In the genomic region with DNA sequence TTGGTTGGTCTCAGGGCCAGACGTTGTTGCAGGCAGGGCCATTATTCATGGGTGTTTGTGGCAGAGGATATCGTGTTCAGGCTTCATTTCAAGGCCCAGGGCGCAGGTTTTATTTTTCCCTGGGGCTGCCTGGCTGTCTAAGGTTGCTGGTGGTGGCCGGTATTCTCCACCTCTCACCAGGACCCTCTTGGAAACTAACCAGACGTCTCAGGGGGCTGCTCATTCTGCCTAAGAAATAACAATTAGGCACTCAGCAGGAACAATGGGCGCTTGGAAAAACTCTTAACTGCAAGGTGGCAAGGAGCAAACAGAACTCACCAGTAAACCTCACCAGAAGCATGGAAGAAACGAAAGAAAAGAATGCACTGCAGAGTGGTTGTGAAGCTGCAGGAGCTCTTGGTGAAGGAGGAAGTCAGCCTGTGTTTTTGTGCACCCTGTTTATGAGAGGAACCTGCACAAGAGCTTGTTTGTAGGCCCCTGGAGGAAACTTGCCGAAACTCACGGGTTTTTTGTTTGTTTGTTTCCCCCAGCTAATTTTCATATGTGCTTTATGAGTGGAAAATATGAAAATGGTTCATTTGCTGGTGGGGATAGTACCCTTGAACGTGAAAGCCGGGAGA, we compare ENCODE assay signal across 2 cellular contexts.
TF ChIP-seq lines count a peak whose summit lies in the region.

No MANE protein-coding gene starts in this region.

TF ChIP-seq in HEK293, 187 proteins besides CTCF, POLR2A, EP300 and RAD21:
- no peak for TF ChIP-seq ZNF488 (tag by site-specific recombination; IDR thresholded peaks at IDR 0.05)
- 0 out of 2 replicates have a peak, but pooled peaks have one; percentile 15 for TF ChIP-seq ZIC2 (tag by site-specific recombination; IDR thresholded peaks at IDR 0.05)
- TF ChIP-seq ZNF830 (tag by site-specific recombination; IDR thresholded peaks at IDR 0.05; ENCODE audit: low read depth) = no peak

TF ChIP-seq in H1, 55 proteins besides CTCF, POLR2A, EP300 and RAD21 (continued from another document):
- no peak for TF ChIP-seq CHD7 (IDR thresholded peaks at IDR 0.05; ENCODE audit: insufficient replicate concordance, low read length)
- TF ChIP-seq POU5F1 (IDR thresholded peaks at IDR 0.05; ENCODE audit: low read depth, low read length) = no peak
- TF ChIP-seq, protein P1, sequence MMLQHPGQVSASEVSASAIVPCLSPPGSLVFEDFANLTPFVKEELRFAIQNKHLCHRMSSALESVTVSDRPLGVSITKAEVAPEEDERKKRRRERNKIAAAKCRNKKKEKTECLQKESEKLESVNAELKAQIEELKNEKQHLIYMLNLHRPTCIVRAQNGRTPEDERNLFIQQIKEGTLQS (IDR thresholded peaks at IDR 0.05; ENCODE audit: insufficient read depth, low read depth, low read length) = no peak
- no peak for TF ChIP-seq PHF8 (conservative IDR thresholded peaks at IDR 0.05; ENCODE audit: low read depth, low read length)
- TF ChIP-seq RNF2 (IDR thresholded peaks at IDR 0.05; ENCODE audit: borderline replicate concordance, low read depth, low read length, missing control alignments, poor library complexity, severe bottlenecking) = no peak
- TF ChIP-seq TEAD4 (IDR thresholded peaks at IDR 0.05; ENCODE audit: low read depth, low read length) = no peak
- no peak for TF ChIP-seq CBX5 (IDR thresholded peaks at IDR 0.05; ENCODE audit: low read depth, low read length)
- TF ChIP-seq ZNF274 (IDR thresholded peaks at IDR 0.05; ENCODE audit: borderline replicate concordance, extremely low read depth, low read length) = no peak
- TF ChIP-seq BRCA1 (IDR thresholded peaks at IDR 0.05; ENCODE audit: low read depth, low read length) = no peak
- TF ChIP-seq, protein P2, sequence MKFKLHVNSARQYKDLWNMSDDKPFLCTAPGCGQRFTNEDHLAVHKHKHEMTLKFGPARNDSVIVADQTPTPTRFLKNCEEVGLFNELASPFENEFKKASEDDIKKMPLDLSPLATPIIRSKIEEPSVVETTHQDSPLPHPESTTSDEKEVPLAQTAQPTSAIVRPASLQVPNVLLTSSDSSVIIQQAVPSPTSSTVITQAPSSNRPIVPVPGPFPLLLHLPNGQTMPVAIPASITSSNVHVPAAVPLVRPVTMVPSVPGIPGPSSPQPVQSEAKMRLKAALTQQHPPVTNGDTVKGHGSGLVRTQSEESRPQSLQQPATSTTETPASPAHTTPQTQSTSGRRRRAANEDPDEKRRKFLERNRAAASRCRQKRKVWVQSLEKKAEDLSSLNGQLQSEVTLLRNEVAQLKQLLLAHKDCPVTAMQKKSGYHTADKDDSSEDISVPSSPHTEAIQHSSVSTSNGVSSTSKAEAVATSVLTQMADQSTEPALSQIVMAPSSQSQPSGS (IDR thresholded peaks at IDR 0.05; ENCODE audit: low read length) = no peak
- no peak for TF ChIP-seq FOSL1 (IDR thresholded peaks at IDR 0.05; ENCODE audit: insufficient read depth, low read depth, low read length)
- TF ChIP-seq SIX5 (IDR thresholded peaks at IDR 0.05; ENCODE audit: low read depth, low read length) = no peak
